Comparison of ENCODE assay signal across 14 cellular contexts in the genomic region with DNA sequence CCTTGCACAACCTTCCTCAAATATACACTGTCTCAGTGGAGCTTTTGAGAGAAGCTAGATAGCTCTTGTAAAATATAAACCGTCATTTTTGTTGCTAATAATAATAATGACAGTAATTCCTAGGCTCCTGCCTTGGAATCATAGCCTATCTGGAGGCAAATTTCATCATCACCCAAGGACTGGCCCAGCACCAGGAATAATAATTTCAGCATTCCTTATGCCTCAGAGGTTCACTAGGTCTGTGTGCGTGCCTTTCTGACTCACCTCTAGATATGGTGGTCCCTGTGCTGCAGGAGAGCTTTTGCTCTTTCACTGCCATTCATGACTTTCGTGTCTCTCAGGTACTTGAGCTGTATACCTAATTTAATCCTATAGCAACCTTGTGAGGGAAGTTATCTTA.
DNase-seq lines count a peak whose midpoint lies in the region; ATAC-seq and TF ChIP-seq lines count a peak whose summit lies in the region.
"Had no signal": no experiment of that assay in that cellular context is flagged by ENCODE, and none has a peak within 500 bp of the region (broad histone marks: within the 10 kb centered on the region; RNA-seq: fewer than 3 reads in every experiment).

No MANE protein-coding gene starts in this region.

- CTCF ChIA-PET in AG04450 (lab: Charles Lee) (interaction anchor here (1.2 kb wide), 1 partner anchor 11 kb away, joined by 4 read pairs; no protein-coding TSS in a partner anchor), IMR-90 (lab: Yijun Ruan, JAX) (no interaction called here)

- in situ Hi-C loops in IMR-90 (cut with MboI; ENCODE audit: low sequenced_read_pairs) = no loop called here

- H3K4me2 ChIP-seq in IMR-90 (ENCODE audit: low read depth, low read length) = no peak overlapping the region

- H3K4ac ChIP-seq in IMR-90 (ENCODE audit: low read depth, low read length) = no peak overlapping the region

- TF ChIP-seq CTCF in AG04450 (IDR thresholded peaks at IDR 0.05; ENCODE audit: low read depth, low read length) = no peak
- no peak for TF ChIP-seq CTCF in IMR-90 (conservative IDR thresholded peaks at IDR 0.05; ENCODE audit: low read depth, low read length)

- H4K5ac ChIP-seq in IMR-90 (ENCODE audit: low read depth, low read length) = no peak overlapping the region

- H3K14ac ChIP-seq in IMR-90 (replicated peaks; ENCODE audit: low read depth, low read length) = no peak overlapping the region

- H3K27ac ChIP-seq in AG04450 (ENCODE audit: low read depth, low read length) (no peak overlapping the region), IMR-90 (ENCODE audit: insufficient read depth, low read length) (no peak overlapping the region)
- H3K27ac ChIP-seq: esophagus muscularis mucosa, skin epidermis had no signal

- DNase-seq in AG04450 (ENCODE audit: low read depth, low spot score) (peak; percentile 36), IMR-90 (peak; percentile 83), brain pericyte (ENCODE audit: low read depth, low spot score) (peak; percentile 22), kidney glomerular epithelial cell (lab: John Stamatoyannopoulos, UW) (peak; percentile 79), NK-92 (lab: John Stamatoyannopoulos, UW; ENCODE audit: unreplicated experiment) (no peak), posterior vena cava (ENCODE audit: low spot score) (no peak)
- DNase-seq: activated CD8-positive, alpha-beta memory T cell treated with anti-CD3 and anti-CD28 coated beads, Interleukin-2, amount 50 U/mL, for 48 hours; activated naive CD4-positive, alpha-beta T cell treated with anti-CD3 and anti-CD28 coated beads, Interleukin-2, amount 10 ng/mL, durations not matched to agents 7 days and 5 days; immature natural killer cell had no signal

- 0 out of 2 replicates have a peak overlapping the region, but pooled peaks have one; percentile 5 for H2BK120ac ChIP-seq in IMR-90 (ENCODE audit: low read depth, low read length)

- ATAC-seq in IMR-90 (ENCODE audit: low read depth) = peak; percentile 94
- ATAC-seq in HG02884 (IDR thresholded peaks at IDR 0.05; ENCODE audit: unreplicated experiment) = no peak
- no peak for ATAC-seq in HG03342 (IDR thresholded peaks at IDR 0.05; ENCODE audit: unreplicated experiment)
- ATAC-seq: WTC11 had no signal

- no peak overlapping the region for H2BK20ac ChIP-seq in IMR-90 (ENCODE audit: low read depth, low read length)

- no peak overlapping the region for H3K18ac ChIP-seq in IMR-90 (ENCODE audit: low read depth, low read length)

- H2BK15ac ChIP-seq in IMR-90 (ENCODE audit: low read depth, low read length) = no peak overlapping the region

- WGBS in IMR-90 (ENCODE audit: extremely low coverage in 2 of 2, insufficient read length in 1 of 2), 2 experiments = 20% methylated on average over 1 of the region's 3 CpGs; no CpG with 5 or more reads in 1 of the 2 experiments

- peaks cover 12% of the 10 kb centered on the region for H3K27me3 ChIP-seq in AG04450 (ENCODE audit: control insufficient read depth, insufficient read depth, low read length)
- peaks cover 22% of the 10 kb centered on the region for H3K27me3 ChIP-seq in IMR-90 (ENCODE audit: control insufficient read depth, insufficient read depth, low read length)

- no peak overlapping the region for H2BK5ac ChIP-seq in IMR-90 (ENCODE audit: low read depth, low read length, poor library complexity, severe bottlenecking)

- H4K8ac ChIP-seq in IMR-90 (ENCODE audit: low read depth in 2 of 2, low read length in 2 of 2) = no peak overlapping the region

- peaks cover 7% of the 10 kb centered on the region for H3K4me1 ChIP-seq in IMR-90 (ENCODE audit: control insufficient read depth, insufficient read depth, low read length)
- H3K4me1 ChIP-seq: esophagus muscularis mucosa had no signal

- no TSS peak for BruUV-seq in IMR-90 (replicated peaks; lab: Mats Ljungman, UMichigan)

- no peaks in the 10 kb centered on the region for H3K79me1 ChIP-seq in IMR-90 (ENCODE audit: low read depth in 1 of 2, low read length in 2 of 2)

- H4K91ac ChIP-seq in IMR-90 (ENCODE audit: insufficient read depth, low read depth, low read length) = no peak overlapping the region; the same call in 1 of the 2 replicates

- intact Hi-C loops in IMR-90 (cut with micrococcal nuclease) = no loop called here
- intact Hi-C loops in posterior vena cava (cut with DNase I) = no loop called here

- no peak overlapping the region for H2AFZ ChIP-seq in IMR-90 (replicated peaks; ENCODE audit: low read length, poor library complexity)

- no peak overlapping the region for H2AK9ac ChIP-seq in IMR-90 (replicated peaks; ENCODE audit: low read depth, low read length, poor library complexity)

- H2AK5ac ChIP-seq in IMR-90 (ENCODE audit: low read depth, low read length) = no peak overlapping the region

- TF ChIP-seq POLR2A in IMR-90 (IDR thresholded peaks at IDR 0.05; ENCODE audit: low read depth, low read length) = no peak

- no peak overlapping the region for H3K9ac ChIP-seq in IMR-90 (ENCODE audit: low read depth, low read length)

- H3K36me3 ChIP-seq in IMR-90 (ENCODE audit: control insufficient read depth, insufficient read depth, low read length) = no peaks in the 10 kb centered on the region
- H3K36me3 ChIP-seq: esophagus muscularis mucosa had no signal

- H3K4me3 ChIP-seq in AG04450 (ENCODE audit: low read depth, low read length) (no peak overlapping the region), IMR-90 (ENCODE audit: insufficient read depth, low read depth, low read length) (no peak overlapping the region)
- H3K4me3 ChIP-seq: esophagus muscularis mucosa, skin epidermis had no signal

- no peaks in the 10 kb centered on the region for H4K20me1 ChIP-seq in IMR-90 (ENCODE audit: insufficient read depth, low read length)

- TF ChIP-seq RAD21 in IMR-90 (IDR thresholded peaks at IDR 0.05; ENCODE audit: low read length) = no peak

- no peak overlapping the region for H3K56ac ChIP-seq in IMR-90 (ENCODE audit: extremely low read depth, insufficient read depth, low read length)

- POLR2A ChIA-PET in AG04450 (lab: Yijun Ruan, JAX) (interaction anchor here (0.6 to 1.3 kb wide), 3 partner anchors 11 to 479 kb away, joined by 4 to 13 read pairs (median 11); no protein-coding TSS in a partner anchor), IMR-90 (lab: Charles Lee; ENCODE audit: unreplicated experiment) (no interaction called here)

- H3K9me1 ChIP-seq in IMR-90 (ENCODE audit: insufficient read depth, low read length) = no peaks in the 10 kb centered on the region

- dilution Hi-C loops in IMR-90 (cut with HindIII; ENCODE audit: low sequenced_read_pairs, unreplicated experiment) = no loop called here

- H3K23ac ChIP-seq in IMR-90 (ENCODE audit: low read depth, low read length) = no peak overlapping the region

- H3K9me3 ChIP-seq in AG04450 (ENCODE audit: control insufficient read depth, insufficient read depth, low read length) (no peaks in the 10 kb centered on the region), IMR-90 (ENCODE audit: control insufficient read depth, insufficient read depth, low read length) (no peaks in the 10 kb centered on the region)
- H3K9me3 ChIP-seq: esophagus muscularis mucosa had no signal

TF ChIP-seq in IMR-90, 13 proteins besides CTCF, POLR2A, EP300 and RAD21:
- peak; percentile 92 for TF ChIP-seq CEBPB (IDR thresholded peaks at IDR 0.05; ENCODE audit: low read depth, low read length)
- peak; percentile 53 for TF ChIP-seq BHLHE40 (IDR thresholded peaks at IDR 0.05; ENCODE audit: low read depth, low read length)
- TF ChIP-seq USF2 (IDR thresholded peaks at IDR 0.05; ENCODE audit: low read depth, low read length) = no peak
- peak; percentile 50 for TF ChIP-seq FOS (IDR thresholded peaks at IDR 0.05; ENCODE audit: low read depth, low read length)
- TF ChIP-seq MAZ (IDR thresholded peaks at IDR 0.05; ENCODE audit: borderline replicate concordance, low read depth, low read length) = no peak

Comparison
In these comparisons a context has a peak if more than half of its experiments do, and no peak if none do; other contexts are left out.
1. DNase-seq: peak in AG04450 (single experiment), IMR-90 (single experiment), brain pericyte (single experiment) and kidney glomerular epithelial cell (single experiment); none in NK-92 (single experiment) and posterior vena cava (single experiment).